17 cellular contexts compared by ENCODE assay signal in genomic region chr2:64792310-64792709, GRCh38.
DNase-seq lines count a peak whose midpoint lies in the region; TF ChIP-seq lines count a peak whose summit lies in the region.
"Had no signal": no experiment of that assay in that cellular context is flagged by ENCODE, and none has a peak within 500 bp of the region (broad histone marks: within the 10 kb centered on the region; RNA-seq: fewer than 3 reads in every experiment).

No MANE protein-coding gene starts in this region.

- no peaks in the 10 kb centered on the region for H3K27me3 ChIP-seq in smooth muscle cell (ENCODE audit: low read depth)
- H3K27me3 ChIP-seq in GM23248 (replicated peaks; ENCODE audit: insufficient read depth): no peaks in the 10 kb centered on the region
- H3K27me3 ChIP-seq in dorsolateral prefrontal cortex: peaks cover 0 to 5% (median 0%) of the 10 kb centered on the region in 45 donors
- H3K27me3 ChIP-seq: left lung had no signal

- in situ Hi-C loops in GM23248 (cut with MboI): no loop called here

- no peak overlapping the region for H3K4me2 ChIP-seq in smooth muscle cell
- no peak overlapping the region for H3K4me2 ChIP-seq in GM23248 (ENCODE audit: unreplicated experiment)

- H3K36me3 ChIP-seq in smooth muscle cell (ENCODE audit: low read depth) (no peaks in the 10 kb centered on the region), GM23248 (ENCODE audit: low read depth) (no peaks in the 10 kb centered on the region)
- H3K36me3 ChIP-seq: left lung had no signal

- no peak overlapping the region for H3K9ac ChIP-seq in smooth muscle cell (ENCODE audit: low read depth)
- H3K9ac ChIP-seq in GM23248: no peak overlapping the region

- no peaks in the 10 kb centered on the region for H3K9me3 ChIP-seq in smooth muscle cell (replicated peaks; ENCODE audit: low read depth)
- H3K9me3 ChIP-seq in GM23248 (ENCODE audit: low read depth): no peaks in the 10 kb centered on the region
- H3K9me3 ChIP-seq: left lung had no signal

- H3F3A ChIP-seq in smooth muscle cell (ENCODE audit: low read depth) (no peaks in the 10 kb centered on the region), GM23248 (ENCODE audit: insufficient read depth) (no peaks in the 10 kb centered on the region)

- H3K4me3 ChIP-seq in smooth muscle cell (no peak overlapping the region), GM23248 (no peak overlapping the region), dorsolateral prefrontal cortex (no peak overlapping the region)
- H3K4me3 ChIP-seq: left lung had no signal

- TF ChIP-seq CTCF in smooth muscle cell (IDR thresholded peaks at IDR 0.05; ENCODE audit: borderline replicate concordance, insufficient read depth, poor library complexity, severe bottlenecking) (no peak), dorsolateral prefrontal cortex (IDR thresholded peaks at IDR 0.05 in 54 of 56, conservative IDR thresholded peaks at IDR 0.05 in 2 of 56; ENCODE audit: low read depth in 1 of 56, partially characterized antibody in 56 of 56) (no peak)

- H3K9me2 ChIP-seq in GM23248 (ENCODE audit: insufficient read depth): no peaks in the 10 kb centered on the region

- WGBS in smooth muscle cell (ENCODE audit: low lambda C conversion rate): 83% methylated on average over 1 of the region's 1 CpG
- 67 to 71% methylated on average over 1 of the region's 1 CpG for WGBS in GM23248 (ENCODE audit: low coverage in 1 of 2, low lambda C conversion rate in 2 of 2, missing lambda C conversion rate in 2 of 2), 2 experiments

- peak; percentile 58 for DNase-seq in ELR (ENCODE audit: low read depth)
- peak; percentile 28 for DNase-seq in OCI-M1 (lab: John Stamatoyannopoulos, UW)
- peak; percentile 19 for DNase-seq in cerebellum (ENCODE audit: low spot score)
- DNase-seq in lung microvascular endothelial cell (ENCODE audit: low read depth in 2 of 2): peak; percentile 34 to 80
- DNase-seq in smooth muscle cell (lab: John Stamatoyannopoulos, UW; ENCODE audit: unreplicated experiment): no peak
- no peak for DNase-seq in NCI-H774 (lab: John Stamatoyannopoulos, UW)
- DNase-seq in GM23248: no peak
- no peak for DNase-seq in dorsolateral prefrontal cortex
- DNase-seq: activated CD8-positive, alpha-beta memory T cell treated with anti-CD3 and anti-CD28 coated beads, Interleukin-2, amount 10 ng/mL, durations not matched to agents 7 days and 5 days; activated naive CD4-positive, alpha-beta T cell treated with Interleukin-2 at 50 U/mL for 16 hours; AML-193; effector CD4-positive, alpha-beta T cell; left lung; NCI-H2029; NCI-H510A treated with DMSO at 0.1 percent for 48 hours; posterior cingulate gyrus; stimulated activated naive CD8-positive, alpha-beta T cell treated with anti-CD3 and anti-CD28 coated beads, Interleukin-15, amount 100 ng/mL, for 72 hours had no signal

- H3K4me1 ChIP-seq in smooth muscle cell (ENCODE audit: low read depth): no peaks in the 10 kb centered on the region
- 0 out of 2 replicates have a peak, but pooled peaks cover 3% of the 10 kb centered on the region for H3K4me1 ChIP-seq in GM23248 (ENCODE audit: insufficient read depth)
- H3K4me1 ChIP-seq: left lung had no signal

- H4K20me1 ChIP-seq in smooth muscle cell (ENCODE audit: low read depth): no peaks in the 10 kb centered on the region
- no peaks in the 10 kb centered on the region for H4K20me1 ChIP-seq in GM23248 (ENCODE audit: insufficient read depth)

- H3K79me2 ChIP-seq in smooth muscle cell (ENCODE audit: low read depth) (no peaks in the 10 kb centered on the region), GM23248 (ENCODE audit: insufficient read depth) (no peaks in the 10 kb centered on the region)

- intact Hi-C loops in dorsolateral prefrontal cortex (cut with DNase I): no loop called here

- H3K27ac ChIP-seq in smooth muscle cell (ENCODE audit: low read depth) (no peak overlapping the region), GM23248 (no peak overlapping the region), dorsolateral prefrontal cortex (no peak overlapping the region)
- H3K27ac ChIP-seq: left lung had no signal

- H2AFZ ChIP-seq in smooth muscle cell (ENCODE audit: low read depth) (no peak overlapping the region), GM23248 (no peak overlapping the region)

Comparison
In these comparisons a context has a peak if more than half of its experiments do, and no peak if none do; other contexts are left out.
1. DNase-seq: peak in ELR (single experiment), OCI-M1 (single experiment), cerebellum (single experiment) and lung microvascular endothelial cell (2 of 2); none in smooth muscle cell (single experiment), NCI-H774 (single experiment), GM23248 (single experiment) and dorsolateral prefrontal cortex (0 of 10).